Comparison of ENCODE assay signal across 1 cellular context in the genomic region with DNA sequence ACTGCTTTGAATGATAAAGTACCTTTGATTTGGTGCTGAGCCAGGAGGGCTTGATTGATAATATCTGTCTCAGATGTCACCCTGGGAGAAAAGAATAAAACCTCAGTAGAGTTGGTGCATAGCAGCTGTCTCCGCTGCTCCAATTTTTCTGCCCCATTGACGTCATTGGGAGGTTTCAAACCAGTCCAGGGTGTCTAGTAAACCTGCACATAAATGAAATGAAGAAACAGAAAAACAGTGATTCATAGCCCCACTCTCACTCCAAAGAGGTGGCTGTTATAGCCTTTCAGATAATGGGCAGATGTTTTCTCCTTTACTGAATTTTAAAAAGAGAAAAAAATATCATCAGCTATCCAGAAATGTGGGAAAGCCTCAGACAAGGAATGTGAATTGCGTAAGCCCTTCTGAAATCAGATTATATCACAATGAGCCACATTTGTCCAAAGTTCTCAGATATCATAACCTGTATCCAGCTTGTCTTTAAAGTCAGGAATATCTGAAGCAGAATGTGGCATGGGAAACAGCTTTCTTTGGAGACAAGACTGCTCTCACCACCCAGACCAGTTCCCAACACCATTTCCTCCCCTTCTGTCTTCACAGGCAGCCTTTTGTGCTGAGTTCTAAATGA.
TF ChIP-seq lines count a peak whose summit lies in the region.

No MANE protein-coding gene starts in this region.

TF ChIP-seq in HEK293, 187 proteins besides CTCF, POLR2A, EP300 and RAD21 (continued from another document and continues in another):
- TF ChIP-seq PRDM10 (tag by site-specific recombination; IDR thresholded peaks at IDR 0.05), result peak; percentile 86
- TF ChIP-seq ZNF521 (tag by site-specific recombination; IDR thresholded peaks at IDR 0.05), result no peak
- TF ChIP-seq, protein P1, sequence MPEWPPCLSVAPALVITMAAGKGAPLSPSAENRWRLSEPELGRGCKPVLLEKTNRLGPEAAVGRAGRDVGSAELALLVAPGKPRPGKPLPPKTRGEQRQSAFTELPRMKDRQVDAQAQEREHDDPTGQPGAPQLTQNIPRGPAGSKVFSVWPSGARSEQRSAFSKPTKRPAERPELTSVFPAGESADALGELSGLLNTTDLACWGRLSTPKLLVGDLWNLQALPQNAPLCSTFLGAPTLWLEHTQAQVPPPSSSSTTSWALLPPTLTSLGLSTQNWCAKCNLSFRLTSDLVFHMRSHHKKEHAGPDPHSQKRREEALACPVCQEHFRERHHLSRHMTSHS (tag by site-specific recombination; IDR thresholded peaks at IDR 0.05), result no peak
- no peak for TF ChIP-seq ZNF600 (tag by site-specific recombination; IDR thresholded peaks at IDR 0.05)
- peak; percentile 68; the same call in 1 of the 2 replicates for TF ChIP-seq ZBTB21 (tag by site-specific recombination; IDR thresholded peaks at IDR 0.05)
- TF ChIP-seq ZEB2 (tag by site-specific recombination; IDR thresholded peaks at IDR 0.05), result peak; percentile 27; the same call in 1 of the 2 replicates
- peak; percentile 70 for TF ChIP-seq ZXDB (tag by site-specific recombination; IDR thresholded peaks at IDR 0.05)
- 0 out of 2 replicates have a peak, but pooled peaks have one; percentile 15 for TF ChIP-seq ZNF692 (tag by site-specific recombination; IDR thresholded peaks at IDR 0.05)
- no peak for TF ChIP-seq ZNF571 (tag by site-specific recombination; IDR thresholded peaks at IDR 0.05)
- TF ChIP-seq BCL6B (tag by site-specific recombination; IDR thresholded peaks at IDR 0.05), result no peak
- peak; percentile 94 for TF ChIP-seq ZNF629 (tag by site-specific recombination; IDR thresholded peaks at IDR 0.05)
- no peak for TF ChIP-seq ZNF555 (tag by site-specific recombination; conservative IDR thresholded peaks at IDR 0.05)
- TF ChIP-seq GFI1B (tag by site-specific recombination; IDR thresholded peaks at IDR 0.05), result 0 out of 2 replicates have a peak, but pooled peaks have one; percentile 37
- TF ChIP-seq ZNF398 (tag by site-specific recombination; IDR thresholded peaks at IDR 0.05), result no peak
- TF ChIP-seq ZNF335 (tag by site-specific recombination; conservative IDR thresholded peaks at IDR 0.05), result peak; percentile 68
- no peak for TF ChIP-seq ZNF155 (tag by site-specific recombination; IDR thresholded peaks at IDR 0.05)
- no peak for TF ChIP-seq ZNF510 (tag by site-specific recombination; IDR thresholded peaks at IDR 0.05; ENCODE audit: insufficient replicate concordance)
- no peak for TF ChIP-seq ZNF776 (tag by site-specific recombination; IDR thresholded peaks at IDR 0.05; ENCODE audit: borderline replicate concordance)
- peak; percentile 88 for TF ChIP-seq SP7 (tag by site-specific recombination; IDR thresholded peaks at IDR 0.05)
- TF ChIP-seq, protein P2, sequence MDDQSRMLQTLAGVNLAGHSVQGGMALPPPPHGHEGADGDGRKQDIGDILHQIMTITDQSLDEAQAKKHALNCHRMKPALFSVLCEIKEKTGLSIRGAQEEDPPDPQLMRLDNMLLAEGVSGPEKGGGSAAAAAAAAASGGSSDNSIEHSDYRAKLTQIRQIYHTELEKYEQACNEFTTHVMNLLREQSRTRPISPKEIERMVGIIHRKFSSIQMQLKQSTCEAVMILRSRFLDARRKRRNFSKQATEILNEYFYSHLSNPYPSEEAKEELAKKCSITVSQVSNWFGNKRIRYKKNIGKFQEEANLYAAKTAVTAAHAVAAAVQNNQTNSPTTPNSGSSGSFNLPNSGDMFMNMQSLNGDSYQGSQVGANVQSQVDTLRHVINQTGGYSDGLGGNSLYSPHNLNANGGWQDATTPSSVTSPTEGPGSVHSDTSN (CRISPR knock-in tag; IDR thresholded peaks at IDR 0.05), result no peak
- TF ChIP-seq, protein P3, sequence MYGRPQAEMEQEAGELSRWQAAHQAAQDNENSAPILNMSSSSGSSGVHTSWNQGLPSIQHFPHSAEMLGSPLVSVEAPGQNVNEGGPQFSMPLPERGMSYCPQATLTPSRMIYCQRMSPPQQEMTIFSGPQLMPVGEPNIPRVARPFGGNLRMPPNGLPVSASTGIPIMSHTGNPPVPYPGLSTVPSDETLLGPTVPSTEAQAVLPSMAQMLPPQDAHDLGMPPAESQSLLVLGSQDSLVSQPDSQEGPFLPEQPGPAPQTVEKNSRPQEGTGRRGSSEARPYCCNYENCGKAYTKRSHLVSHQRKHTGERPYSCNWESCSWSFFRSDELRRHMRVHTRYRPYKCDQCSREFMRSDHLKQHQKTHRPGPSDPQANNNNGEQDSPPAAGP (tag by site-specific recombination; IDR thresholded peaks at IDR 0.05), result peak; percentile 37; the same call in 1 of the 2 replicates
- TF ChIP-seq ZNF670 (tag by site-specific recombination; IDR thresholded peaks at IDR 0.05; ENCODE audit: low read depth), result no peak
- TF ChIP-seq ZBTB7A (tag by site-specific recombination; IDR thresholded peaks at IDR 0.05; ENCODE audit: low read depth), result no peak
- peak; percentile 84; the same call in 1 of the 2 replicates for TF ChIP-seq ZNF362 (tag by site-specific recombination; IDR thresholded peaks at IDR 0.05)
- no peak for TF ChIP-seq ZNF354C (tag by site-specific recombination; IDR thresholded peaks at IDR 0.05; ENCODE audit: borderline replicate concordance, low read depth)
- TF ChIP-seq HIC1 (tag by site-specific recombination; IDR thresholded peaks at IDR 0.05), result peak; percentile 82
- TF ChIP-seq ZNF266 (tag by site-specific recombination; IDR thresholded peaks at IDR 0.05; ENCODE audit: low read depth), result no peak
- 0 out of 2 replicates have a peak, but pooled peaks have one; percentile 26 for TF ChIP-seq ZNF660 (tag by site-specific recombination; IDR thresholded peaks at IDR 0.05)
- TF ChIP-seq MZF1 (tag by site-specific recombination; IDR thresholded peaks at IDR 0.05; ENCODE audit: borderline replicate concordance), result no peak
- no peak for TF ChIP-seq SCRT1 (tag by site-specific recombination; IDR thresholded peaks at IDR 0.05; ENCODE audit: borderline replicate concordance)
- TF ChIP-seq, protein P4, sequence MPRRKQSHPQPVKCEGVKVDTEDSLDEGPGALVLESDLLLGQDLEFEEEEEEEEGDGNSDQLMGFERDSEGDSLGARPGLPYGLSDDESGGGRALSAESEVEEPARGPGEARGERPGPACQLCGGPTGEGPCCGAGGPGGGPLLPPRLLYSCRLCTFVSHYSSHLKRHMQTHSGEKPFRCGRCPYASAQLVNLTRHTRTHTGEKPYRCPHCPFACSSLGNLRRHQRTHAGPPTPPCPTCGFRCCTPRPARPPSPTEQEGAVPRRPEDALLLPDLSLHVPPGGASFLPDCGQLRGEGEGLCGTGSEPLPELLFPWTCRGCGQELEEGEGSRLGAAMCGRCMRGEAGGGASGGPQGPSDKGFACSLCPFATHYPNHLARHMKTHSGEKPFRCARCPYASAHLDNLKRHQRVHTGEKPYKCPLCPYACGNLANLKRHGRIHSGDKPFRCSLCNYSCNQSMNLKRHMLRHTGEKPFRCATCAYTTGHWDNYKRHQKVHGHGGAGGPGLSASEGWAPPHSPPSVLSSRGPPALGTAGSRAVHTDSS (tag by site-specific recombination; IDR thresholded peaks at IDR 0.05), result no peak
- peak; percentile 17; the same call in 1 of the 2 replicates for TF ChIP-seq GLI2 (tag by site-specific recombination; IDR thresholded peaks at IDR 0.05; ENCODE audit: borderline replicate concordance, low read depth)
- TF ChIP-seq WT1 (tag by site-specific recombination; IDR thresholded peaks at IDR 0.05), result peak; percentile 88
- TF ChIP-seq, protein P5, sequence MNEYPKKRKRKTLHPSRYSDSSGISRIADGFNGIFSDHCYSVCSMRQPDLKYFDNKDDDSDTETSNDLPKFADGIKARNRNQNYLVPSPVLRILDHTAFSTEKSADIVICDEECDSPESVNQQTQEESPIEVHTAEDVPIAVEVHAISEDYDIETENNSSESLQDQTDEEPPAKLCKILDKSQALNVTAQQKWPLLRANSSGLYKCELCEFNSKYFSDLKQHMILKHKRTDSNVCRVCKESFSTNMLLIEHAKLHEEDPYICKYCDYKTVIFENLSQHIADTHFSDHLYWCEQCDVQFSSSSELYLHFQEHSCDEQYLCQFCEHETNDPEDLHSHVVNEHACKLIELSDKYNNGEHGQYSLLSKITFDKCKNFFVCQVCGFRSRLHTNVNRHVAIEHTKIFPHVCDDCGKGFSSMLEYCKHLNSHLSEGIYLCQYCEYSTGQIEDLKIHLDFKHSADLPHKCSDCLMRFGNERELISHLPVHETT (tag by site-specific recombination; IDR thresholded peaks at IDR 0.05), result peak; percentile 45; the same call in 1 of the 2 replicates
- peak; percentile 76 for TF ChIP-seq PRDM1 (tag by site-specific recombination; IDR thresholded peaks at IDR 0.05)
- no peak for TF ChIP-seq KLF1 (tag by site-specific recombination; IDR thresholded peaks at IDR 0.05)
- TF ChIP-seq ZNF501 (tag by site-specific recombination; IDR thresholded peaks at IDR 0.05), result peak; percentile 52; the same call in 1 of the 2 replicates
- peak; percentile 70 for TF ChIP-seq FEZF1 (tag by site-specific recombination; IDR thresholded peaks at IDR 0.05)
- TF ChIP-seq ZNF394 (tag by site-specific recombination; IDR thresholded peaks at IDR 0.05; ENCODE audit: borderline replicate concordance), result peak; percentile 91
